ENCODE assay signal across 8 cellular contexts in genomic region chr1:225998560-225999226, GRCh38. TPM values are rescaled to one million over a fixed set of nuclear protein-coding genes. Genes with fewer than 3 reads are reported as not detected.
DNase-seq lines count a peak whose midpoint lies in the region; ATAC-seq and FAIRE-seq lines count a peak whose summit lies in the region.

No MANE protein-coding gene starts in this region.

- DNase-seq in NCI-H146 (lab: John Stamatoyannopoulos, UW) = peak; percentile 27
- DNase-seq in NCI-H146 treated with DMSO at 0.1 percent for 48 hours (lab: John Stamatoyannopoulos, UW; ENCODE audit: unreplicated experiment) = no peak
- DNase-seq in adipocyte (ENCODE audit: low read depth) = peak; percentile 61
- DNase-seq in small intestine = peak; percentile 26
- DNase-seq in D341Med (ENCODE audit: low spot score) = no peak
- DNase-seq in iPS-NIHi7 (ENCODE audit: extremely low spot score) = no peak

- H3K9me3 ChIP-seq in adipocyte (ENCODE audit: control insufficient read depth, low read length) (no peaks in the 10 kb centered on the region), small intestine (ENCODE audit: control insufficient read depth, low read depth) (no peaks in the 10 kb centered on the region)

- H3K36me3 ChIP-seq in adipocyte (ENCODE audit: control insufficient read depth, insufficient read depth, low read length, severe bottlenecking) = peaks cover 14% of the 10 kb centered on the region
- H3K36me3 ChIP-seq in small intestine (ENCODE audit: control insufficient read depth in 2 of 2, insufficient read depth in 2 of 2, low read length in 2 of 2) = peaks cover 0 to 4% of the 10 kb centered on the region in 2 donors

- peaks cover 42% of the 10 kb centered on the region for H3K4me1 ChIP-seq in adipocyte (ENCODE audit: control insufficient read depth, insufficient read depth, low read length)
- peaks cover 0 to 2% of the 10 kb centered on the region in 2 donors for H3K4me1 ChIP-seq in small intestine (ENCODE audit: control insufficient read depth in 2 of 2, insufficient read depth in 1 of 2, low read depth in 1 of 2, low read length in 1 of 2)

- no peak for FAIRE-seq in small intestine (lab: Jason Lieb, UNC)

- H3K4me3 ChIP-seq in adipocyte (ENCODE audit: low read length) = peak overlapping the region; percentile 99
- H3K4me3 ChIP-seq in iPS-11a (ENCODE audit: low read depth, low read length) = peak overlapping the region; percentile 99
- peak overlapping the region; percentile 75 for H3K4me3 ChIP-seq in small intestine (ENCODE audit: low read depth in 1 of 2, low read length in 2 of 2)

- peak overlapping the region; percentile 83 to 94 for H3K27ac ChIP-seq in small intestine (ENCODE audit: low read depth in 1 of 2, low read length in 1 of 2)

- H3K27me3 ChIP-seq in adipocyte (replicated peaks; ENCODE audit: control insufficient read depth, insufficient read depth, low read length) (no peaks in the 10 kb centered on the region), small intestine (ENCODE audit: control insufficient read depth in 2 of 2, insufficient read depth in 2 of 2, low read length in 2 of 2) (no peaks in the 10 kb centered on the region)

- peak overlapping the region; percentile 99 for H3K9ac ChIP-seq in adipocyte (ENCODE audit: low read length)

- WGBS in small intestine, 3 donors = 0 to 1% (median 0%) methylated on average over 19 of the region's 19 CpGs

- peak; percentile 5 for ATAC-seq in HG03432 (IDR thresholded peaks at IDR 0.05; ENCODE audit: unreplicated experiment)

RNA-seq across cellular contexts. Expression of gene SDE2, which starts 0.5 kb away (rescaled TPM):
- polyA plus RNA-seq in small intestine = 10 to 100 TPM in 1 of 3 donors, 1 to 10 TPM in 2; 7.8 to 10.9 (median 8.5) TPM

RNA-seq across cellular contexts. Expression of gene LEFTY2, which starts 57.7 kb away (rescaled TPM):
- under 1 TPM in 1 of 3 donors, not detected in 2; 0.01 TPM for polyA plus RNA-seq in small intestine

Comparison
In these comparisons a context has a peak if more than half of its experiments do, and no peak if none do; other contexts are left out.
1. DNase-seq: peak in NCI-H146 (single experiment), adipocyte (single experiment) and small intestine (single experiment); none in NCI-H146 treated with DMSO at 0.1 percent for 48 hours (single experiment), D341Med (single experiment) and iPS-NIHi7 (single experiment).
2. Peak in every context shown above with its lines, with median percentiles within 50 percentile points of each other: H3K4me3 ChIP-seq.